Comparison of ENCODE assay signal across 8 cellular contexts in the genomic region with DNA sequence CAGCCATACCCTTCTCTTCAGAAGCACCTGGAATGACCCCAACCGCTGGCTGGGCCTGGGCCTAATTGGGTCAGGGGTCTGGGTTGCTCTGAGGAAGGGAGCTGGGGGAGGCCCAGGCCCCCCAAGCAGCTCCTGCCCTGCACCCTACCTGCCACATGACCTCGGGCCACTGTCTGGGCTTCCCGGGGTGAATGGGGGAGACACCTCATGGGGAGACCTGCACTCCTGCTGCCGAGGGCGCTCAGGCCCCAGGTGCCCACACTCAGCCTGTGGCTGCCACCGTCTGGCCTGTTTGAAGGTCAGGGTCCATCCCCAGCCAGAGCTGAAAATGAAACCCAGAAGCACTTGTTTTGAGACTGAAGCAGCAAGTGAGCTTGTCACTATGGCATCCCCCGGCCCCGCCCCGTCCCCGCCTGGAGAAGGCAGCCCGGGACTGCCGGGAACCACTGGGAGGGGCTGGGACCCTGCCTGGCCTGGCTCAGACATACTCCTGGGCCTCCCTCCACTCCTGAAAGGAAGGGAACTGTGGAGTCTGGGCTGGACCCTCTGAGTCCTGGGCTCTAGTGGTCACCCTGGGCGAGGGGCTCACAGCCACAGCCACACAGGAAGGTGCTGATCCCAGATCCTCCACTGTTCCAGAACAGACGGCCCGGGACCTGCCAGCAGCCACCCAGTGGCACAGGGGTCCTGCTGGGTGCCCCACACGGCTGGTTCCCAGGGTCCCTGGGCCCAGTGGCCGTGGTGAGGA. TPM values are rescaled to one million over a fixed set of nuclear protein-coding genes. Genes with fewer than 3 reads are reported as not detected.
DNase-seq lines count a peak whose midpoint lies in the region; TF ChIP-seq lines count a peak whose summit lies in the region.

No MANE protein-coding gene starts in this region.

- H3K27ac ChIP-seq in stomach smooth muscle (ENCODE audit: low read length) (peak overlapping the region; percentile 70), mammary epithelial cell (ENCODE audit: insufficient read depth, low read depth, low read length) (no peak overlapping the region)

- H4K20me1 ChIP-seq in mammary epithelial cell (ENCODE audit: insufficient read depth, low read length): peaks cover 2% of the 10 kb centered on the region

- no peaks in the 10 kb centered on the region for H3K79me2 ChIP-seq in mammary epithelial cell (ENCODE audit: insufficient read depth, low read length)

- DNase-seq in HT-29 (ENCODE audit: low spot score) (peak; percentile 62), astrocyte of the cerebellum (ENCODE audit: low read depth) (peak; percentile 15), iPS-NIHi7 (ENCODE audit: extremely low spot score) (peak; percentile 86), NCI-H187 (lab: John Stamatoyannopoulos, UW) (no peak), GM19238 (ENCODE audit: insufficient read length, low spot score) (no peak), mammary epithelial cell (no peak), NCI-H2081 treated with DMSO at 0.1 percent for 48 hours (lab: John Stamatoyannopoulos, UW) (no peak)

- H3K9me3 ChIP-seq in stomach smooth muscle (ENCODE audit: control insufficient read depth in 2 of 2, low read length in 2 of 2) (no peaks in the 10 kb centered on the region), mammary epithelial cell (replicated peaks; ENCODE audit: insufficient read depth, low read length) (no peaks in the 10 kb centered on the region)

- peak overlapping the region; percentile 67 to 69 for H3K9ac ChIP-seq in stomach smooth muscle (ENCODE audit: low read length in 2 of 2)
- no peak overlapping the region for H3K9ac ChIP-seq in mammary epithelial cell (ENCODE audit: insufficient read depth, low read length)

- H3K27me3 ChIP-seq in stomach smooth muscle (ENCODE audit: control insufficient read depth in 1 of 2, insufficient read depth in 2 of 2, low read length in 2 of 2): no peaks in the 10 kb centered on the region
- H3K27me3 ChIP-seq in mammary epithelial cell (ENCODE audit: insufficient read depth, low read length): no peaks in the 10 kb centered on the region

- intact Hi-C loops in mammary epithelial cell (cut with micrococcal nuclease): no loop called here

- H3K4me1 ChIP-seq in stomach smooth muscle (ENCODE audit: control insufficient read depth, insufficient read depth, low read length) (peaks cover 22% of the 10 kb centered on the region), mammary epithelial cell (ENCODE audit: insufficient read depth, low read length) (peaks cover 22% of the 10 kb centered on the region)

- CTCF ChIA-PET in mammary epithelial cell (lab: Charles Lee; ENCODE audit: low non-redundant PET): no interaction called here

- 91% methylated on average over 8 of the region's 17 CpGs for WGBS in mammary epithelial cell (ENCODE audit: low coverage, missing lambda C conversion rate)

- no peak overlapping the region for H3K4me3 ChIP-seq in astrocyte of the cerebellum (ENCODE audit: low read depth, low read length)
- peak overlapping the region in 1 of 2 donors; percentile 35 for H3K4me3 ChIP-seq in stomach smooth muscle (ENCODE audit: low read length in 2 of 2)
- no peak overlapping the region for H3K4me3 ChIP-seq in mammary epithelial cell (replicated peaks in 1 of 3; ENCODE audit: insufficient read depth in 1 of 3, low read depth in 2 of 3, low read length in 3 of 3)

- BruUV-seq in mammary epithelial cell (replicated peaks; lab: Mats Ljungman, UMichigan): no TSS peak

- dilution Hi-C loops in mammary epithelial cell (cut with HindIII; ENCODE audit: low sequenced_read_pairs): no loop called here

- TF ChIP-seq CTCF in astrocyte of the cerebellum (IDR thresholded peaks at IDR 0.05; ENCODE audit: low read depth, low read length, missing control alignments): no peak
- TF ChIP-seq CTCF in mammary epithelial cell (conservative IDR thresholded peaks at IDR 0.05 in 1 of 2, IDR thresholded peaks at IDR 0.05 in 1 of 2; ENCODE audit: extremely low read depth in 1 of 2, insufficient read depth in 1 of 2, low read depth in 1 of 2, low read length in 2 of 2): no peak

- in situ Hi-C loops in astrocyte of the cerebellum (cut with HindIII; ENCODE audit: low sequenced_read_pairs) (no loop called here), mammary epithelial cell (cut with MboI; ENCODE audit: low sequenced_read_pairs in 2 of 2) (loop anchor here in 1 of 2 donors (25.0 kb wide), 1 partner anchor 279 kb away; no protein-coding TSS in a partner anchor)

- H2AFZ ChIP-seq in mammary epithelial cell (ENCODE audit: low read depth, low read length): no peak overlapping the region

- no peak overlapping the region for H3K4me2 ChIP-seq in mammary epithelial cell (ENCODE audit: insufficient read depth, low read depth, low read length)

- H3K36me3 ChIP-seq in stomach smooth muscle (ENCODE audit: control insufficient read depth in 2 of 2, insufficient read depth in 2 of 2, low read length in 2 of 2) (peaks cover 0 to 5% of the 10 kb centered on the region in 2 donors), mammary epithelial cell (ENCODE audit: insufficient read depth, low read length) (no peaks in the 10 kb centered on the region)

RNA-seq across cellular contexts. Expression of a gene that starts 7.4 kb away (rescaled TPM):
- total RNA-seq in HT-29 (2014; rRNA removed; shearing (Covaris generic)): 151 and 155 TPM in 2 replicates
- 10 to 100 TPM; 41.7 to 69.8 TPM for total RNA-seq in mammary epithelial cell
- 28.8 TPM for polyA plus RNA-seq in mammary epithelial cell
- polyA minus RNA-seq in mammary epithelial cell: 44.0 TPM

RNA-seq across cellular contexts. Expression of a gene that starts 37.5 kb away (rescaled TPM):
- 117 and 141 TPM in 2 replicates for total RNA-seq in HT-29 (2014; rRNA removed; shearing (Covaris generic))
- total RNA-seq in mammary epithelial cell: 10 to 100 TPM; 51.3 to 81.1 TPM
- polyA plus RNA-seq in mammary epithelial cell: 31.7 TPM
- 62.4 TPM for polyA minus RNA-seq in mammary epithelial cell

Comparison
In these comparisons a context has a peak if more than half of its experiments do, and no peak if none do; other contexts are left out.
1. DNase-seq: peak in HT-29 (single experiment), astrocyte of the cerebellum (single experiment) and iPS-NIHi7 (single experiment); none in NCI-H187 (0 of 2), GM19238 (single experiment), mammary epithelial cell (single experiment) and NCI-H2081 treated with DMSO at 0.1 percent for 48 hours (single experiment).